In the genomic region with DNA sequence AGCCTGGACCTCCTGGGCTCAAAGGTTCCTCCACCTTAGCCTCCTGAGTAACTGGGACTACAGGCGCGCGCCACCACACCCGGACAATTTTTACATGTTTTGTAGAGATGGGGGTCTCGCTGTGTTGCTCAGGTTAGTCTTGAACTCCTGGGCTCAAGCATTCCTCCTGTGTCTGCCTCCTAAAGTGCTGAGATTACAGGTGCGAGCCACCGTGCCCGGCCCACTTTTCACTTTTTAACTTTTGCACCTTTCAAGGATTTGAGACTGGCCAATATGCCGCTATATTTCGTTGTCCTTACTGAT, we compare ENCODE assay signal across 1 cellular context.
TF ChIP-seq lines count a peak whose summit lies in the region.

No MANE protein-coding gene starts in this region.

TF ChIP-seq in HCT116, 20 proteins besides CTCF, POLR2A, EP300 and RAD21 (continued from another document):
- TF ChIP-seq, protein P1, sequence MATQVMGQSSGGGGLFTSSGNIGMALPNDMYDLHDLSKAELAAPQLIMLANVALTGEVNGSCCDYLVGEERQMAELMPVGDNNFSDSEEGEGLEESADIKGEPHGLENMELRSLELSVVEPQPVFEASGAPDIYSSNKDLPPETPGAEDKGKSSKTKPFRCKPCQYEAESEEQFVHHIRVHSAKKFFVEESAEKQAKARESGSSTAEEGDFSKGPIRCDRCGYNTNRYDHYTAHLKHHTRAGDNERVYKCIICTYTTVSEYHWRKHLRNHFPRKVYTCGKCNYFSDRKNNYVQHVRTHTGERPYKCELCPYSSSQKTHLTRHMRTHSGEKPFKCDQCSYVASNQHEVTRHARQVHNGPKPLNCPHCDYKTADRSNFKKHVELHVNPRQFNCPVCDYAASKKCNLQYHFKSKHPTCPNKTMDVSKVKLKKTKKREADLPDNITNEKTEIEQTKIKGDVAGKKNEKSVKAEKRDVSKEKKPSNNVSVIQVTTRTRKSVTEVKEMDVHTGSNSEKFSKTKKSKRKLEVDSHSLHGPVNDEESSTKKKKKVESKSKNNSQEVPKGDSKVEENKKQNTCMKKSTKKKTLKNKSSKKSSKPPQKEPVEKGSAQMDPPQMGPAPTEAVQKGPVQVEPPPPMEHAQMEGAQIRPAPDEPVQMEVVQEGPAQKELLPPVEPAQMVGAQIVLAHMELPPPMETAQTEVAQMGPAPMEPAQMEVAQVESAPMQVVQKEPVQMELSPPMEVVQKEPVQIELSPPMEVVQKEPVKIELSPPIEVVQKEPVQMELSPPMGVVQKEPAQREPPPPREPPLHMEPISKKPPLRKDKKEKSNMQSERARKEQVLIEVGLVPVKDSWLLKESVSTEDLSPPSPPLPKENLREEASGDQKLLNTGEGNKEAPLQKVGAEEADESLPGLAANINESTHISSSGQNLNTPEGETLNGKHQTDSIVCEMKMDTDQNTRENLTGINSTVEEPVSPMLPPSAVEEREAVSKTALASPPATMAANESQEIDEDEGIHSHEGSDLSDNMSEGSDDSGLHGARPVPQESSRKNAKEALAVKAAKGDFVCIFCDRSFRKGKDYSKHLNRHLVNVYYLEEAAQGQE (IDR thresholded peaks at IDR 0.05; ENCODE audit: low read depth) = no peak
- TF ChIP-seq ZFX (IDR thresholded peaks at IDR 0.05) (no peak), SP1 (IDR thresholded peaks at IDR 0.05; ENCODE audit: low read depth) (no peak), POLR2AphosphoS5 (IDR thresholded peaks at IDR 0.05; ENCODE audit: low read depth, low read length) (no peak), SIN3A (IDR thresholded peaks at IDR 0.05; ENCODE audit: low read depth) (no peak)
- TF ChIP-seq, protein P2, sequence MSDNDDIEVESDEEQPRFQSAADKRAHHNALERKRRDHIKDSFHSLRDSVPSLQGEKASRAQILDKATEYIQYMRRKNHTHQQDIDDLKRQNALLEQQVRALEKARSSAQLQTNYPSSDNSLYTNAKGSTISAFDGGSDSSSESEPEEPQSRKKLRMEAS (IDR thresholded peaks at IDR 0.05) = no peak
